In the genomic region with DNA sequence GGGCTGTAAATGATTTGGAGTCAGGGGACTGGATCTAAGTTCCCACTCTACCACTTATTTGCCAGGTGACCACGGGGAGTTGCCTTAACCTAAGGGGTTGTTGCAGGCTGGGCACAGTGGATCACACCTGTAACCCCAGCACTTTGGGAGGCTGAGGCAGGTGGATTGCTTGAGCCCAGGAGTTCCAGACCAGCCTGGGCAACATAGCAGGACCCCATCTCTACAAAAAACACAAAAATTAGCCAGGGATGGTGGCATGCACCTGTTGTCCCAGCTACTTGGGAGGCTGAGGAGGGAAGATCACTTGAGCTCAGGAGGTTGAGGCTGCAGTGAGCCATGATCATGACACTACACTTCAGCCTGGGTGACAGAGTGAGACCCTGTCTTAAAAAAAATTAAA, we compare ENCODE assay signal across 3 cellular contexts. TPM values are rescaled to one million over a fixed set of nuclear protein-coding genes. Genes with fewer than 3 reads are reported as not detected.
"Had no signal": no experiment of that assay in that cellular context is flagged by ENCODE, and none has a peak within 500 bp of the region (broad histone marks: within the 10 kb centered on the region; RNA-seq: fewer than 3 reads in every experiment).

No MANE protein-coding gene starts in this region.

RNA-seq across cellular contexts. Expression of gene HTR6, which starts 34.5 kb away (rescaled TPM):
- total RNA-seq: GM23248, HT-29, IMR-90 had no signal
